In genomic region chr1:211576717-211577116, GRCh38 we compare ENCODE assay signal across 9 cellular contexts. TPM values are rescaled to one million over a fixed set of nuclear protein-coding genes. Genes with fewer than 3 reads are reported as not detected.
DNase-seq lines count a peak whose midpoint lies in the region; ATAC-seq and TF ChIP-seq lines count a peak whose summit lies in the region.
"Had no signal": no experiment of that assay in that cellular context is flagged by ENCODE, and none has a peak within 500 bp of the region (broad histone marks: within the 10 kb centered on the region; RNA-seq: fewer than 3 reads in every experiment).

No MANE protein-coding gene starts in this region.

- H3K9ac ChIP-seq in endodermal cell (ENCODE audit: extremely low read depth, low read length, poor library complexity, severe bottlenecking), result peak overlapping the region; percentile 62

- no peak for ATAC-seq in HG02623 (IDR thresholded peaks at IDR 0.05; ENCODE audit: unreplicated experiment)

- no peak for DNase-seq in CD8-positive, alpha-beta memory T cell
- DNase-seq in OCI-LY7 (ENCODE audit: low spot score) (no peak), endodermal cell (no peak), NCI-H748 (lab: John Stamatoyannopoulos, UW; ENCODE audit: unreplicated experiment) (no peak), foreskin melanocyte (no peak), G401 (ENCODE audit: low spot score) (no peak)
- DNase-seq: activated CD8-positive, alpha-beta memory T cell treated with anti-CD3 and anti-CD28 coated beads for 24 hours had no signal

- CTCF ChIA-PET in CD8-positive, alpha-beta memory T cell (lab: Charles Lee), result interaction anchor here (1.2 kb wide), 1 partner anchor 78 kb away, joined by 7 read pairs; no protein-coding TSS in a partner anchor
- CTCF ChIA-PET in OCI-LY7 (lab: Charles Lee; ENCODE audit: unreplicated experiment), result no interaction called here

- peak overlapping the region; percentile 90 for H3K4me3 ChIP-seq in CD8-positive, alpha-beta memory T cell (ENCODE audit: low read length)
- H3K4me3 ChIP-seq in OCI-LY7 (ENCODE audit: low read depth, low read length, poor library complexity, severe bottlenecking) (peak overlapping the region; percentile 83), endodermal cell (ENCODE audit: low read length) (peak overlapping the region; percentile 98), neuron (ENCODE audit: low read length) (peak overlapping the region; percentile 93)

- no peaks in the 10 kb centered on the region for H3K9me2 ChIP-seq in OCI-LY7 (ENCODE audit: insufficient read depth, low read length)

- no peaks in the 10 kb centered on the region for H3K9me3 ChIP-seq in CD8-positive, alpha-beta memory T cell (ENCODE audit: low read length)
- no peaks in the 10 kb centered on the region for H3K9me3 ChIP-seq in OCI-LY7 (ENCODE audit: low read length)
- no peaks in the 10 kb centered on the region for H3K9me3 ChIP-seq in endodermal cell (ENCODE audit: control insufficient read depth, low read length)
- H3K9me3 ChIP-seq in neuron (ENCODE audit: low read length), result no peaks in the 10 kb centered on the region

- H3K27ac Mint-ChIP-seq in CD8-positive, alpha-beta memory T cell, result peak overlapping the region in 1 of 8 donors; percentile 88
- H3K27ac Mint-ChIP-seq in endodermal cell, result no peak overlapping the region

- peaks cover 21% of the 10 kb centered on the region for H3K4me1 ChIP-seq in CD8-positive, alpha-beta memory T cell (ENCODE audit: insufficient read depth, low read length)
- H3K4me1 ChIP-seq in OCI-LY7 (ENCODE audit: insufficient read depth, low read length, poor library complexity, severe bottlenecking), result peaks cover 29% of the 10 kb centered on the region
- H3K4me1 ChIP-seq in endodermal cell (ENCODE audit: control insufficient read depth, insufficient read depth, low read length), result peaks cover 14% of the 10 kb centered on the region
- H3K4me1 ChIP-seq in neuron (ENCODE audit: insufficient read depth, low read length), result peaks cover 31% of the 10 kb centered on the region

- intact Hi-C loops in OCI-LY7 (cut with micrococcal nuclease; ENCODE audit: unreplicated experiment), result loop anchor here (1.0 to 10.0 kb wide), 4 partner anchors 73 to 1749 kb away; partner anchors contain the start of genes TRAF5 and UTP25

- POLR2A ChIA-PET in CD8-positive, alpha-beta memory T cell (lab: Charles Lee), result no interaction called here
- POLR2A ChIA-PET in OCI-LY7 (lab: Charles Lee), result no interaction called here

- no peaks in the 10 kb centered on the region for H3K27me3 ChIP-seq in CD8-positive, alpha-beta memory T cell (ENCODE audit: insufficient read depth, low read length, poor library complexity, severe bottlenecking)
- H3K27me3 ChIP-seq in endodermal cell (ENCODE audit: control insufficient read depth, insufficient read depth, low read length, poor library complexity, severe bottlenecking), result no peaks in the 10 kb centered on the region
- peaks cover 15% of the 10 kb centered on the region for H3K27me3 ChIP-seq in neuron (ENCODE audit: insufficient read depth, low read length)

- TF ChIP-seq CTCF in OCI-LY7 (conservative IDR thresholded peaks at IDR 0.05; ENCODE audit: low read length) (no peak), endodermal cell (conservative IDR thresholded peaks at IDR 0.05) (no peak)

- peaks cover 7% of the 10 kb centered on the region for H3K36me3 ChIP-seq in CD8-positive, alpha-beta memory T cell (ENCODE audit: insufficient read depth, low read length)
- peaks cover 29% of the 10 kb centered on the region for H3K36me3 ChIP-seq in OCI-LY7 (ENCODE audit: insufficient read depth, low read length)
- no peaks in the 10 kb centered on the region for H3K36me3 ChIP-seq in endodermal cell (ENCODE audit: control insufficient read depth, insufficient read depth, low read length)
- peaks cover 15% of the 10 kb centered on the region for H3K36me3 ChIP-seq in neuron (ENCODE audit: insufficient read depth, low read length)

- peaks cover 12% of the 10 kb centered on the region for H4K20me1 ChIP-seq in OCI-LY7 (ENCODE audit: insufficient read depth, low read length)

- in situ Hi-C loops in G401 (cut with HindIII; ENCODE audit: low sequenced_read_pairs), result no loop called here

- H3K27ac ChIP-seq in CD8-positive, alpha-beta memory T cell (ENCODE audit: low read depth, low read length), result peak overlapping the region; percentile 42
- H3K27ac ChIP-seq in OCI-LY7 (ENCODE audit: low read depth, low read length, poor library complexity, severe bottlenecking), result no peak overlapping the region
- no peak overlapping the region for H3K27ac ChIP-seq in endodermal cell (ENCODE audit: low read depth, low read length)

- no peaks in the 10 kb centered on the region for H3K9me3 Mint-ChIP-seq in CD8-positive, alpha-beta memory T cell
- no peaks in the 10 kb centered on the region for H3K9me3 Mint-ChIP-seq in endodermal cell

- H2AFZ ChIP-seq in OCI-LY7 (ENCODE audit: low read length) (no peak overlapping the region), neuron (ENCODE audit: low read depth, low read length) (no peak overlapping the region)

- H3K27me3 Mint-ChIP-seq in CD8-positive, alpha-beta memory T cell, result no peaks in the 10 kb centered on the region
- no peaks in the 10 kb centered on the region for H3K27me3 Mint-ChIP-seq in endodermal cell (ENCODE audit: insufficient read depth)

- BruUV-seq in OCI-LY7 (replicated peaks; lab: Mats Ljungman, UMichigan), result no TSS peak

- peaks cover 5 to 31% (median 10%) of the 10 kb centered on the region in 3 donors for H3K36me3 Mint-ChIP-seq in CD8-positive, alpha-beta memory T cell
- H3K36me3 Mint-ChIP-seq in endodermal cell (ENCODE audit: low read depth), result no peaks in the 10 kb centered on the region

- peaks cover 25% of the 10 kb centered on the region for H3K79me2 ChIP-seq in OCI-LY7 (ENCODE audit: insufficient read depth, low read depth, low read length)

- H3K4me3 Mint-ChIP-seq in CD8-positive, alpha-beta memory T cell, result peak overlapping the region; percentile 90 to 97 (median 96)
- H3K4me3 Mint-ChIP-seq in endodermal cell, result peak overlapping the region; percentile 83

- WGBS in endodermal cell (ENCODE audit: insufficient coverage in 1 of 2, insufficient read length in 1 of 2), 2 experiments, result 80 to 100% methylated on average over 1 of the region's 2 CpGs

- peaks cover 45 to 72% (median 61%) of the 10 kb centered on the region in 3 donors for H3K4me1 Mint-ChIP-seq in CD8-positive, alpha-beta memory T cell
- H3K4me1 Mint-ChIP-seq in endodermal cell, result peaks cover 40% of the 10 kb centered on the region

- H3K4me2 ChIP-seq in OCI-LY7 (ENCODE audit: low read length), result peak overlapping the region; percentile 99

RNA-seq across cellular contexts. Expression of gene SLC30A1, which starts 2.2 kb away (rescaled TPM):
- 10 to 100 TPM; 16.5 to 17.1 TPM for total RNA-seq in CD8-positive, alpha-beta memory T cell
- 3.4 TPM for polyA plus RNA-seq in CD8-positive, alpha-beta memory T cell
- total RNA-seq in OCI-LY7 (2014; rRNA removed; shearing (Covaris generic)), result 6.1 and 6.5 TPM in 2 replicates
- total RNA-seq in OCI-LY7 (2022) (6.3 and 7.9 TPM in 2 replicates), endodermal cell (10 to 100 TPM in 1 of 2 donors, 1 to 10 TPM in 1; 9.0 to 14.0 TPM)
- 12.3 TPM for polyA plus RNA-seq in endodermal cell (2013, experiment 1 of 2)
- 11.4 TPM for polyA plus RNA-seq in endodermal cell (2013, experiment 2 of 2)
- 14.3 and 16.6 TPM in 2 replicates for total RNA-seq in G401 (2014; rRNA removed; shearing (Covaris generic))
